1 cellular context compared by ENCODE assay signal in genomic region chr21:28554660-28555475, GRCh38.
TF ChIP-seq lines count a peak whose summit lies in the region.

No MANE protein-coding gene starts in this region.

TF ChIP-seq in HepG2, 621 proteins besides CTCF, POLR2A, EP300 and RAD21 (continued from another document):
- TF ChIP-seq ZNF362 (CRISPR knock-in tag; IDR thresholded peaks at IDR 0.05; ENCODE audit: borderline replicate concordance), result no peak
- no peak for TF ChIP-seq ZFP36L1 (CRISPR knock-in tag; IDR thresholded peaks at IDR 0.05)
- TF ChIP-seq SP5 (CRISPR knock-in tag; IDR thresholded peaks at IDR 0.05; ENCODE audit: borderline replicate concordance, low read depth), result no peak
TF ChIP-seq in HepG2: peak in this region for 4.
